In the genomic region with DNA sequence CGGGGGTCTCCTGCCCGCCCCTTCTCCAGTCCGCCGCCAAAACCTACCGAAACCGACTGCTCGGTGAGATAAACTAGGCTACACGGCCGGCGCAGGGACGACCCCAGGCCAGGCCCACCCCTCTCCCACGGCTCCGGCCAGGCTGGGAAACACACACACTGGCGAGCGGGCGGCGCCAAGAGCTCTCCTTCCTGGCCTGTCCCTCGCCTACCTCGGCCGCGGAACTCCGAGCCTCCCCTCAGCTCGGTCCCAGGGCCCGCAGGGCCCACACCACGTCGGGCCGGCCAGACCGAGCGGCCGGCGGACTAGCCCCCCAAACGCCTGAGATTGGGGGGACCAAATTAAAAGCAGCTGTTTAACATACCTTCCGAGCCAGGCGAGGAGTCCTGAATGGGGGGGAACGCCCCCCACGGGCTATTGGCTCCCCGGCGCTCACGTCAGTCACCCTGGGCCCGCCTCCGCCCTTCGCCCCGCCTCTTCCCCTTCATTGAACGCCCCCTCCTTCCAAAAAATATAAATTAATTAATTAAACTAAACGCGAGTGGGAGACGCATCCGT, we compare ENCODE assay signal across 8 cellular contexts. TPM values are rescaled to one million over a fixed set of nuclear protein-coding genes. Genes with fewer than 3 reads are reported as not detected.
DNase-seq lines count a peak whose midpoint lies in the region; ATAC-seq and TF ChIP-seq lines count a peak whose summit lies in the region.

No MANE protein-coding gene starts in this region.

- peak overlapping the region; percentile 70 for H4K91ac ChIP-seq in trophoblast cell (ENCODE audit: low read depth, low read length)

- peak overlapping the region; percentile 69 for H4K12ac ChIP-seq in trophoblast cell (ENCODE audit: low read depth, low read length)

- H3K27ac ChIP-seq in adrenal gland (peak overlapping the region; percentile 90 to 98 (median 91)), trophoblast cell (ENCODE audit: low read depth, low read length) (peak overlapping the region; percentile 94), tibial artery (peak overlapping the region; percentile 89 to 96)

- H3K36me3 ChIP-seq in adrenal gland (replicated peaks in 1 of 2): no peaks in the 10 kb centered on the region
- H3K36me3 ChIP-seq in trophoblast cell (ENCODE audit: control insufficient read depth in 1 of 2, insufficient read depth in 2 of 2, low read length in 2 of 2): no peaks in the 10 kb centered on the region
- H3K36me3 ChIP-seq in tibial artery: no peaks in the 10 kb centered on the region

- peak; percentile 6 to 11 (median 10) for ATAC-seq in T-cell (replicated peaks in 1 of 4)
- no peak for ATAC-seq in HG03039 (IDR thresholded peaks at IDR 0.05; ENCODE audit: unreplicated experiment)

- peak overlapping the region; percentile 91 to 100 (median 92) for H3K4me3 Mint-ChIP-seq in T-cell

- peaks cover 19% of the 10 kb centered on the region for H3K79me2 ChIP-seq in trophoblast cell (ENCODE audit: control insufficient read depth, insufficient read depth, low read length, poor library complexity)

- H3K4me1 ChIP-seq in adrenal gland (replicated peaks in 1 of 2): peaks cover 15 to 18% of the 10 kb centered on the region in 2 donors
- peaks cover 4 to 6% of the 10 kb centered on the region in 2 experiments for H3K4me1 ChIP-seq in trophoblast cell (ENCODE audit: control insufficient read depth in 1 of 2, insufficient read depth in 2 of 2, low read length in 2 of 2)
- H3K4me1 ChIP-seq in tibial artery: peaks cover 0 to 19% (median 9%) of the 10 kb centered on the region in 4 donors

- no peak overlapping the region for H3K23ac ChIP-seq in trophoblast cell (ENCODE audit: low read length)

- no peaks in the 10 kb centered on the region for H3K9me3 ChIP-seq in adrenal gland (replicated peaks in 1 of 3)
- no peaks in the 10 kb centered on the region for H3K9me3 ChIP-seq in trophoblast cell (ENCODE audit: insufficient read depth, low read depth, low read length)
- no peaks in the 10 kb centered on the region for H3K9me3 ChIP-seq in tibial artery

- no peaks in the 10 kb centered on the region for H3K36me3 Mint-ChIP-seq in T-cell

- 0 to 1% (median 1%) methylated on average over 24 to 48 of the region's 48 CpGs for WGBS in adrenal gland, 4 donors
- WGBS in trophoblast cell (ENCODE audit: extremely low coverage, insufficient coverage, insufficient read length): no CpG with 5 or more reads among the region's 48 CpGs

- CTCF ChIA-PET in T-cell (lab: Charles Lee): interaction anchor here in 1 of 2 donors (1.3 to 3.3 kb wide), 3 partner anchors 88 to 185 kb away, joined by 3 to 17 read pairs (median 4); a partner anchor contains a TSS

- TF ChIP-seq POLR2A in adrenal gland (IDR thresholded peaks at IDR 0.05): peak in 1 of 2 donors; percentile 69

- peak overlapping the region; percentile 82 for H2BK5ac ChIP-seq in trophoblast cell (ENCODE audit: low read depth, low read length, poor library complexity)

- H2AFZ ChIP-seq in trophoblast cell (ENCODE audit: insufficient read depth, low read length, poor library complexity): peak overlapping the region; percentile 80

- H3K4me1 Mint-ChIP-seq in T-cell: peaks cover 23 to 30% (median 24%) of the 10 kb centered on the region in 3 donors

- intact Hi-C loops in adrenal gland (cut with DNase I): loop anchor here in 1 of 2 donors (10.0 kb wide), 1 partner anchor 59 kb away; no protein-coding TSS in a partner anchor
- intact Hi-C loops in cardiac septum (cut with DNase I): loop anchor here (10.0 kb wide), 1 partner anchor 119 kb away; a partner anchor contains a TSS
- intact Hi-C loops in tibial artery (cut with DNase I; ENCODE audit: low total_unique reads): loop anchor here (5.0 kb wide), 2 partner anchors 88 to 117 kb away; a partner anchor contains a TSS

- H3K27ac Mint-ChIP-seq in T-cell: peak overlapping the region; percentile 87 to 91

- H3K27me3 Mint-ChIP-seq in T-cell: no peaks in the 10 kb centered on the region

- H2BK120ac ChIP-seq in trophoblast cell (ENCODE audit: insufficient read depth, low read length, poor library complexity): peak overlapping the region; percentile 83

- no peak overlapping the region for H2BK12ac ChIP-seq in trophoblast cell (ENCODE audit: low read length)

- TF ChIP-seq CTCF in adrenal gland (IDR thresholded peaks at IDR 0.05) (no peak), tibial artery (IDR thresholded peaks at IDR 0.05) (no peak)

- peak overlapping the region; percentile 87 for H4K8ac ChIP-seq in trophoblast cell (ENCODE audit: low read depth, low read length)

- H3K4me3 ChIP-seq in adrenal gland: peak overlapping the region; percentile 65 to 92 (median 85)
- peak overlapping the region; percentile 92 for H3K4me3 ChIP-seq in trophoblast cell (ENCODE audit: low read depth, low read length)
- H3K4me3 ChIP-seq in tibial artery: peak overlapping the region; percentile 72 to 88

- peak overlapping the region; percentile 77 for H3K14ac ChIP-seq in trophoblast cell (ENCODE audit: low read length)

- H3K18ac ChIP-seq in trophoblast cell (ENCODE audit: low read length): peak overlapping the region; percentile 78

- POLR2A ChIA-PET in T-cell (lab: Charles Lee): interaction anchor here (0.5 to 1.6 kb wide), 11 partner anchors 9 to 170 kb away, joined by 3 to 12 read pairs (median 4); a partner anchor contains a TSS

- H3K4ac ChIP-seq in trophoblast cell (ENCODE audit: low read depth, low read length): peak overlapping the region; percentile 73

- H3K79me1 ChIP-seq in trophoblast cell (ENCODE audit: low read length): peaks cover 25% of the 10 kb centered on the region

- H3K9ac ChIP-seq in trophoblast cell (ENCODE audit: low read length): peak overlapping the region; percentile 96

- no peak overlapping the region for H2AK5ac ChIP-seq in trophoblast cell (ENCODE audit: low read length)

- peak; percentile 39 for DNase-seq in GM04503 (ENCODE audit: low read depth)
- peak; percentile 33 for DNase-seq in NCI-H1092 (lab: John Stamatoyannopoulos, UW)
- DNase-seq in T-cell: peak; percentile 74 to 90 (median 87)
- DNase-seq in adrenal gland: peak; percentile 85 to 94 (median 91)
- DNase-seq in cardiac septum (ENCODE audit: low spot score): peak; percentile 96
- peak; percentile 85 to 86 for DNase-seq in trophoblast cell
- DNase-seq in tibial artery: peak; percentile 90 to 94

- H3K9me3 Mint-ChIP-seq in T-cell: no peaks in the 10 kb centered on the region

- H3K4me2 ChIP-seq in trophoblast cell (ENCODE audit: low read length): peak overlapping the region; percentile 90

- H3K27me3 ChIP-seq in adrenal gland (no peaks in the 10 kb centered on the region), trophoblast cell (ENCODE audit: insufficient read depth, low read length) (no peaks in the 10 kb centered on the region), tibial artery (no peaks in the 10 kb centered on the region)

RNA-seq across cellular contexts. Expression of a gene that starts 4.0 kb away (rescaled TPM):
- total RNA-seq in T-cell: 100 to 1,000 TPM; 117 to 137 (median 136) TPM
- total RNA-seq in adrenal gland: 10 to 100 TPM; 27.5 to 72.7 (median 34.0) TPM
- 10 to 100 TPM; 11.1 to 22.3 (median 12.8) TPM for polyA plus RNA-seq in adrenal gland
- total RNA-seq in cardiac septum: 30.6 TPM
- polyA plus RNA-seq in trophoblast cell (2013): 27.7 and 28.8 TPM in 2 replicates

Comparison
In these comparisons a context has a peak if more than half of its experiments do, and no peak if none do; other contexts are left out.
1. DNase-seq: peak in every context shown above with its lines; median percentile 96 in cardiac septum; 92 in tibial artery; 91 in adrenal gland; 87 in T-cell; 86 in trophoblast cell; 39 in GM04503; 33 in NCI-H1092.